Comparison of ENCODE assay signal across 1 cellular context in genomic region chr20:9068232-9068781, GRCh38.
TF ChIP-seq lines count a peak whose summit lies in the region.

No MANE protein-coding gene starts in this region.

TF ChIP-seq in HEK293, 187 proteins besides CTCF, POLR2A, EP300 and RAD21 (continued from another document):
- TF ChIP-seq, protein P1, sequence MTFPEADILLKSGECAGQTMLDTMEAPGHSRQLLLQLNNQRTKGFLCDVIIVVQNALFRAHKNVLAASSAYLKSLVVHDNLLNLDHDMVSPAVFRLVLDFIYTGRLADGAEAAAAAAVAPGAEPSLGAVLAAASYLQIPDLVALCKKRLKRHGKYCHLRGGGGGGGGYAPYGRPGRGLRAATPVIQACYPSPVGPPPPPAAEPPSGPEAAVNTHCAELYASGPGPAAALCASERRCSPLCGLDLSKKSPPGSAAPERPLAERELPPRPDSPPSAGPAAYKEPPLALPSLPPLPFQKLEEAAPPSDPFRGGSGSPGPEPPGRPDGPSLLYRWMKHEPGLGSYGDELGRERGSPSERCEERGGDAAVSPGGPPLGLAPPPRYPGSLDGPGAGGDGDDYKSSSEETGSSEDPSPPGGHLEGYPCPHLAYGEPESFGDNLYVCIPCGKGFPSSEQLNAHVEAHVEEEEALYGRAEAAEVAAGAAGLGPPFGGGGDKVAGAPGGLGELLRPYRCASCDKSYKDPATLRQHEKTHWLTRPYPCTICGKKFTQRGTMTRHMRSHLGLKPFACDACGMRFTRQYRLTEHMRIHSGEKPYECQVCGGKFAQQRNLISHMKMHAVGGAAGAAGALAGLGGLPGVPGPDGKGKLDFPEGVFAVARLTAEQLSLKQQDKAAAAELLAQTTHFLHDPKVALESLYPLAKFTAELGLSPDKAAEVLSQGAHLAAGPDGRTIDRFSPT (tag by site-specific recombination; IDR thresholded peaks at IDR 0.05) = peak; percentile 32; the same call in 1 of the 2 replicates
- TF ChIP-seq GLIS2 (tag by site-specific recombination; IDR thresholded peaks at IDR 0.05) (peak; percentile 66), ZNF544 (tag by site-specific recombination; IDR thresholded peaks at IDR 0.05) (no peak), ZBTB7A (tag by site-specific recombination; IDR thresholded peaks at IDR 0.05; ENCODE audit: low read depth) (peak; percentile 18; the same call in 1 of the 2 replicates), ZXDB (tag by site-specific recombination; IDR thresholded peaks at IDR 0.05) (peak; percentile 60), PATZ1 (tag by site-specific recombination; IDR thresholded peaks at IDR 0.05) (peak; percentile 41; the same call in 1 of the 2 replicates), ZNF521 (tag by site-specific recombination; IDR thresholded peaks at IDR 0.05) (no peak)
